14 cellular contexts compared by ENCODE assay signal in genomic region chr6:131910219-131910589, GRCh38. TPM values are rescaled to one million over a fixed set of nuclear protein-coding genes. Genes with fewer than 3 reads are reported as not detected.
DNase-seq lines count a peak whose midpoint lies in the region; ATAC-seq and TF ChIP-seq lines count a peak whose summit lies in the region.
"Had no signal": no experiment of that assay in that cellular context is flagged by ENCODE, and none has a peak within 500 bp of the region (broad histone marks: within the 10 kb centered on the region; RNA-seq: fewer than 3 reads in every experiment).

No MANE protein-coding gene starts in this region.

- intact Hi-C loops in dorsolateral prefrontal cortex (cut with DNase I) = loop anchor here in 1 of 2 donors (2.0 kb wide), 1 partner anchor 215 kb away; no protein-coding TSS in a partner anchor
- intact Hi-C loops in head of caudate nucleus (cut with DNase I) = no loop called here
- intact Hi-C loops in CD4-positive, alpha-beta memory T cell (cut with micrococcal nuclease) = loop anchor here (1.0 to 10.0 kb wide), 5 partner anchors 128 to 1025 kb away; partner anchors contain the start of gene MED23

- POLR2A ChIA-PET in WTC11 (lab: Charles Lee) = interaction anchor here (1.4 kb wide), 1 partner anchor 122 kb away, joined by 3 read pairs; no protein-coding TSS in a partner anchor
- POLR2A ChIA-PET in CD4-positive, alpha-beta memory T cell (lab: Charles Lee; ENCODE audit: partially characterized antibody) = no interaction called here

- no peaks in the 10 kb centered on the region for H3K27me3 Mint-ChIP-seq in WTC11 (ENCODE audit: low read depth)
- peaks cover 13 to 22% of the 10 kb centered on the region in 2 donors for H3K27me3 Mint-ChIP-seq in CD4-positive, alpha-beta memory T cell

- H3K4me3 ChIP-seq in dorsolateral prefrontal cortex = no peak overlapping the region
- H3K4me3 ChIP-seq in CD4-positive, alpha-beta memory T cell (ENCODE audit: low read length in 2 of 2) = no peak overlapping the region
- H3K4me3 ChIP-seq: A549, breast epithelium, GM23248 had no signal

- H3K27ac ChIP-seq in 22Rv1 (no peak overlapping the region), dorsolateral prefrontal cortex (no peak overlapping the region)
- H3K27ac ChIP-seq in CD4-positive, alpha-beta memory T cell (ENCODE audit: low read depth, low read length) = no peak overlapping the region
- H3K27ac ChIP-seq: A549, breast epithelium, GM23248, neutrophil had no signal

- H3K9me3 ChIP-seq in CD4-positive, alpha-beta memory T cell (ENCODE audit: control insufficient read depth in 1 of 2, low read length in 2 of 2) = no peaks in the 10 kb centered on the region
- H3K9me3 ChIP-seq: A549, breast epithelium, neutrophil had no signal

- H3K36me3 Mint-ChIP-seq in WTC11 = peaks cover 98% of the 10 kb centered on the region
- H3K36me3 Mint-ChIP-seq in CD4-positive, alpha-beta memory T cell = no peaks in the 10 kb centered on the region
- H3K36me3 Mint-ChIP-seq: activated naive CD4-positive, alpha-beta T cell treated with anti-CD3 and anti-CD28 coated beads, Interleukin-2, amount 10 ng/mL, durations not matched to agents 7 days and 5 days had no signal

- H3K27ac Mint-ChIP-seq in WTC11 = no peak overlapping the region
- H3K27ac Mint-ChIP-seq in CD4-positive, alpha-beta memory T cell = no peak overlapping the region

- peak overlapping the region; percentile 12; the same call in 1 of the 2 replicates for H3K4me3 Mint-ChIP-seq in WTC11
- H3K4me3 Mint-ChIP-seq in CD4-positive, alpha-beta memory T cell = no peak overlapping the region
- H3K4me3 Mint-ChIP-seq: activated naive CD4-positive, alpha-beta T cell treated with anti-CD3 and anti-CD28 coated beads, Interleukin-2, amount 10 ng/mL, durations not matched to agents 7 days and 5 days had no signal

- CTCF ChIA-PET in WTC11 (lab: Charles Lee) = interaction anchor here (0.6 to 3.6 kb wide), 12 partner anchors 8 to 282 kb away, joined by 3 to 35 read pairs (median 3); partner anchors contain the start of gene MED23
- CTCF ChIA-PET in CD4-positive, alpha-beta memory T cell (lab: Charles Lee; ENCODE audit: partially characterized antibody) = interaction anchor here (0.6 to 3.6 kb wide), 20 partner anchors 8 to 1025 kb away, joined by 3 to 19 read pairs (median 4); partner anchors contain the start of gene MED23

- H3K36me3 ChIP-seq in CD4-positive, alpha-beta memory T cell (ENCODE audit: insufficient read depth, low read length) = no peaks in the 10 kb centered on the region
- H3K36me3 ChIP-seq: breast epithelium, neutrophil had no signal

- H3K4me1 Mint-ChIP-seq in WTC11 = peaks cover 80% of the 10 kb centered on the region
- H3K4me1 Mint-ChIP-seq in CD4-positive, alpha-beta memory T cell = peaks cover 11 to 30% (median 16%) of the 10 kb centered on the region in 4 donors

- H3K9me3 Mint-ChIP-seq in WTC11 = peaks cover 35% of the 10 kb centered on the region
- H3K9me3 Mint-ChIP-seq in CD4-positive, alpha-beta memory T cell = no peaks in the 10 kb centered on the region
- H3K9me3 Mint-ChIP-seq: activated naive CD4-positive, alpha-beta T cell treated with anti-CD3 and anti-CD28 coated beads, Interleukin-2, amount 10 ng/mL, durations not matched to agents 7 days and 5 days; effector memory CD8-positive, alpha-beta T cell had no signal

- TF ChIP-seq CTCF in 22Rv1 (IDR thresholded peaks at IDR 0.05) (peak; percentile 58), WTC11 (IDR thresholded peaks at IDR 0.05) (0 out of 2 replicates have a peak, but pooled peaks have one; percentile 1), dorsolateral prefrontal cortex (IDR thresholded peaks at IDR 0.05 in 54 of 56, conservative IDR thresholded peaks at IDR 0.05 in 2 of 56; ENCODE audit: low read depth in 1 of 56, partially characterized antibody in 56 of 56) (peak in 16 of 56 donors; percentile 0 to 58 (median 14))

- no peak for DNase-seq in WTC11 (ENCODE audit: low spot score)
- no peak for DNase-seq in dorsolateral prefrontal cortex
- DNase-seq in head of caudate nucleus = no peak
- DNase-seq in CD4-positive, alpha-beta memory T cell = no peak
- DNase-seq in hypothalamus (lab: John Stamatoyannopoulos, UW) = no peak

- peak; percentile 24 for ATAC-seq in GM18909 (IDR thresholded peaks at IDR 0.05; ENCODE audit: poor library complexity, unreplicated experiment)
- ATAC-seq in HG02938 (IDR thresholded peaks at IDR 0.05; ENCODE audit: unreplicated experiment) = peak; percentile 8
- no peak for ATAC-seq in WTC11

- H3K4me1 ChIP-seq in CD4-positive, alpha-beta memory T cell (ENCODE audit: insufficient read depth, low read length) = peaks cover 17% of the 10 kb centered on the region
- H3K4me1 ChIP-seq: A549, breast epithelium had no signal

- H3K27me3 ChIP-seq in dorsolateral prefrontal cortex = peaks cover 0 to 6% (median 0%) of the 10 kb centered on the region in 45 donors
- no peaks in the 10 kb centered on the region for H3K27me3 ChIP-seq in CD4-positive, alpha-beta memory T cell (ENCODE audit: insufficient read depth, low read length)
- H3K27me3 ChIP-seq: breast epithelium had no signal

TF ChIP-seq in WTC11, 78 proteins besides CTCF, POLR2A, EP300 and RAD21:
- TF ChIP-seq ZNF138 (CRISPR knock-in tag; conservative IDR thresholded peaks at IDR 0.05) = no peak
- no peak for TF ChIP-seq PREB (CRISPR knock-in tag; IDR thresholded peaks at IDR 0.05; ENCODE audit: borderline replicate concordance)
- TF ChIP-seq ELF4 (CRISPR knock-in tag; IDR thresholded peaks at IDR 0.05; ENCODE audit: low read depth) = no peak
- TF ChIP-seq JAZF1 (CRISPR knock-in tag; IDR thresholded peaks at IDR 0.05) = no peak
- TF ChIP-seq, protein P1, sequence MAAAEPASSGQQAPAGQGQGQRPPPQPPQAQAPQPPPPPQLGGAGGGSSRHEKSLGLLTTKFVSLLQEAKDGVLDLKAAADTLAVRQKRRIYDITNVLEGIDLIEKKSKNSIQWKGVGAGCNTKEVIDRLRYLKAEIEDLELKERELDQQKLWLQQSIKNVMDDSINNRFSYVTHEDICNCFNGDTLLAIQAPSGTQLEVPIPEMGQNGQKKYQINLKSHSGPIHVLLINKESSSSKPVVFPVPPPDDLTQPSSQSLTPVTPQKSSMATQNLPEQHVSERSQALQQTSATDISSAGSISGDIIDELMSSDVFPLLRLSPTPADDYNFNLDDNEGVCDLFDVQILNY (CRISPR knock-in tag; IDR thresholded peaks at IDR 0.05) = no peak
- TF ChIP-seq, protein P2, sequence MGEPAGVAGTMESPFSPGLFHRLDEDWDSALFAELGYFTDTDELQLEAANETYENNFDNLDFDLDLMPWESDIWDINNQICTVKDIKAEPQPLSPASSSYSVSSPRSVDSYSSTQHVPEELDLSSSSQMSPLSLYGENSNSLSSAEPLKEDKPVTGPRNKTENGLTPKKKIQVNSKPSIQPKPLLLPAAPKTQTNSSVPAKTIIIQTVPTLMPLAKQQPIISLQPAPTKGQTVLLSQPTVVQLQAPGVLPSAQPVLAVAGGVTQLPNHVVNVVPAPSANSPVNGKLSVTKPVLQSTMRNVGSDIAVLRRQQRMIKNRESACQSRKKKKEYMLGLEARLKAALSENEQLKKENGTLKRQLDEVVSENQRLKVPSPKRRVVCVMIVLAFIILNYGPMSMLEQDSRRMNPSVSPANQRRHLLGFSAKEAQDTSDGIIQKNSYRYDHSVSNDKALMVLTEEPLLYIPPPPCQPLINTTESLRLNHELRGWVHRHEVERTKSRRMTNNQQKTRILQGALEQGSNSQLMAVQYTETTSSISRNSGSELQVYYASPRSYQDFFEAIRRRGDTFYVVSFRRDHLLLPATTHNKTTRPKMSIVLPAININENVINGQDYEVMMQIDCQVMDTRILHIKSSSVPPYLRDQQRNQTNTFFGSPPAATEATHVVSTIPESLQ (CRISPR knock-in tag; IDR thresholded peaks at IDR 0.05) = no peak
- no peak for TF ChIP-seq ESRRA (CRISPR knock-in tag; IDR thresholded peaks at IDR 0.05; ENCODE audit: borderline replicate concordance)
- TF ChIP-seq JUN (CRISPR knock-in tag; IDR thresholded peaks at IDR 0.05) = no peak
- no peak for TF ChIP-seq NR3C1 (CRISPR knock-in tag; conservative IDR thresholded peaks at IDR 0.05; ENCODE audit: low read depth)
- TF ChIP-seq E2F4 (CRISPR knock-in tag; IDR thresholded peaks at IDR 0.05; ENCODE audit: borderline replicate concordance, low read depth) = no peak
- no peak for TF ChIP-seq ETV6 (CRISPR knock-in tag; IDR thresholded peaks at IDR 0.05)
TF ChIP-seq in WTC11: peak in this region for 0.

RNA-seq across cellular contexts. Expression of gene CCN2, which starts 41.0 kb away (rescaled TPM):
- total RNA-seq in WTC11 (2021) (67.8 to 75.9 TPM (median 74.7 TPM) in 3 replicates), dorsolateral prefrontal cortex (10 to 100 TPM in 105 of 120 experiments, 1 to 10 TPM in 15; 3.8 to 82.4 (median 17.0) TPM)
- not detected for total RNA-seq in CD4-positive, alpha-beta memory T cell
- polyA plus RNA-seq in CD4-positive, alpha-beta memory T cell = not detected

Comparison
In these comparisons a context has a peak if more than half of its experiments do, and no peak if none do; other contexts are left out.
1. RNA of gene CCN2, which starts 41.0 kb away (total RNA-seq): 67.8 to 75.9 TPM in WTC11 and 3.8 to 82.4 TPM in dorsolateral prefrontal cortex; not detected in CD4-positive, alpha-beta memory T cell; every median in the first group is over 4 times any median in the second.